ENCODE assay signal across 15 cellular contexts in genomic region chr6:827431-827830, GRCh38.
"Had no signal": no experiment of that assay in that cellular context is flagged by ENCODE, and none has a peak within 500 bp of the region (broad histone marks: within the 10 kb centered on the region; RNA-seq: fewer than 3 reads in every experiment).

No MANE protein-coding gene starts in this region.

- DNase-seq: activated naive CD4-positive, alpha-beta T cell treated with anti-CD3 and anti-CD28 coated beads for 36 hours; effector memory CD4-positive, alpha-beta T cell; foreskin fibroblast; glutamatergic neuron; hypothalamus; kidney; left ventricle myocardium inferior; natural killer cell; stimulated activated CD4-positive, alpha-beta T cell treated with anti-CD3 and anti-CD28 coated beads, Interleukin-12 subunit alpha, Interleukin-12 subunit beta, amount 100 ng/mL, for 4 hours; stimulated activated CD4-positive, alpha-beta T cell treated with anti-CD3 and anti-CD28 coated beads, Interleukin-2, amount 100 ng/mL, for 24 hours; substantia nigra had no signal

- H3K4me1 Mint-ChIP-seq: memory B cell; natural killer cell; stimulated activated effector memory CD8-positive, alpha-beta T cell treated with anti-CD3 and anti-CD28 coated beads, Interleukin-12 subunit alpha, Interleukin-12 subunit beta, amount 100 ng/mL, for 72 hours had no signal

- H3K4me3 Mint-ChIP-seq: activated naive CD4-positive, alpha-beta T cell treated with anti-CD3 and anti-CD28 coated beads for 36 hours; dendritic cell treated with granulocyte-macrophage colony-stimulating factor and Interleukin-4, amounts not matched to agents 40 ng/mL and 50 ng/mL, for 4 days; memory B cell; natural killer cell; stimulated activated effector memory CD8-positive, alpha-beta T cell treated with anti-CD3 and anti-CD28 coated beads, Interleukin-12 subunit alpha, Interleukin-12 subunit beta, amount 100 ng/mL, for 72 hours had no signal

- ATAC-seq: natural killer cell; stimulated activated effector memory CD8-positive, alpha-beta T cell treated with anti-CD3 and anti-CD28 coated beads, Interleukin-12 subunit alpha, Interleukin-12 subunit beta, amount 100 ng/mL, for 72 hours had no signal

- H3K27ac Mint-ChIP-seq: activated naive CD4-positive, alpha-beta T cell treated with anti-CD3 and anti-CD28 coated beads for 36 hours; activated T-helper 2 cell treated with anti-CD3 and anti-CD28 coated beads, Interferon-gamma antibody, Interleukin-2, Interleukin-4, amounts not matched to agents 10 μg/mL and 5 μg/mL and 100 μg/mL, durations not matched to agents 14 hours and 24 hours and 36 hours; dendritic cell treated with granulocyte-macrophage colony-stimulating factor and Interleukin-4, amounts not matched to agents 40 ng/mL and 50 ng/mL, for 4 days; memory B cell; natural killer cell; stimulated activated effector memory CD8-positive, alpha-beta T cell treated with anti-CD3 and anti-CD28 coated beads, Interleukin-12 subunit alpha, Interleukin-12 subunit beta, amount 100 ng/mL, for 72 hours had no signal

- H3K36me3 Mint-ChIP-seq: memory B cell; natural killer cell; stimulated activated effector memory CD8-positive, alpha-beta T cell treated with anti-CD3 and anti-CD28 coated beads, Interleukin-12 subunit alpha, Interleukin-12 subunit beta, amount 100 ng/mL, for 72 hours had no signal
